21 cellular contexts compared by ENCODE assay signal in the genomic region with DNA sequence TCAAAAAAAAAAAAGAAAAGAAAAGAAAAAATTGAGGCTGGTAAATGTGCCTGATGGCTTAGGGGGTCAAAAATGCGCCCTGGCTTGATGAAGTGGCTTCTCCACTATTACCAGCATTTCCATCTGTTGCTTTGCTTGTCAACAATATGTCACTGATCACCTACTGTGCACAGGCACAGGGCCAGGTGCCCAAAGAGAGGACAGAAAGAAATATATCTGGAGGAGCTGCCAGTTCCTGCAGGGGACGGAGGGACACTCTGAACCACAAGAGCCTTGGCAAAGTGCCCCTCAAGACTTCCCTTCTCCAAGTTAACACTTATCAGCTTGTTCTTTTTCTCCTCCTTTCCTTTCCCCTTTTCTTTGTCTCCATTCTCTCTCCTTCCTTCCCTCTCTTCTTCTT. TPM values are rescaled to one million over a fixed set of nuclear protein-coding genes. Genes with fewer than 3 reads are reported as not detected.
DNase-seq lines count a peak whose midpoint lies in the region; ATAC-seq lines count a peak whose summit lies in the region.
"Had no signal": no experiment of that assay in that cellular context is flagged by ENCODE, and none has a peak within 500 bp of the region (broad histone marks: within the 10 kb centered on the region; RNA-seq: fewer than 3 reads in every experiment).

No MANE protein-coding gene starts in this region.

- DNase-seq in DMS79 treated with DMSO at 0.1 percent for 48 hours (lab: John Stamatoyannopoulos, UW) (peak; percentile 5), DMS79 (lab: John Stamatoyannopoulos, UW) (no peak), NCI-H446 treated with DMSO at 0.1 percent for 48 hours (lab: John Stamatoyannopoulos, UW) (peak; percentile 2), Right ventricle myocardium superior (peak; percentile 86), pons (ENCODE audit: low spot score) (peak; percentile 66), CD1c-positive myeloid dendritic cell (ENCODE audit: extremely low spot score) (no peak), KG1 (lab: John Stamatoyannopoulos, UW) (no peak), mesenteric fat pad (ENCODE audit: low spot score) (no peak)
- DNase-seq: 8988T; activated naive CD8-positive, alpha-beta T cell treated with anti-CD3 and anti-CD28 coated beads, Interleukin-2, amount 10 ng/mL, durations not matched to agents 7 days and 5 days; activated T-cell treated with anti-CD3 and anti-CD28 coated beads, Interleukin-2, amount 50 U/mL, for 4 hours; DMS53; HCEC 1CT; IMR-90; mesendoderm; NCI-H2029; PC-9; SJCRH30; stimulated activated CD4-positive, alpha-beta T cell treated with anti-CD3 and anti-CD28 coated beads, Interleukin-4, amount 100 ng/mL, for 1 hour; T-helper 9 cell; upper lobe of left lung had no signal

- intact Hi-C loops in Right ventricle myocardium superior (cut with DNase I) = no loop called here

- ATAC-seq in Right ventricle myocardium superior (ENCODE audit: poor library complexity) = peak; percentile 72
- ATAC-seq: activated T-cell treated with anti-CD3 and anti-CD28 coated beads, Interleukin-2, amount 50 U/mL, for 4 hours had no signal

RNA-seq across cellular contexts. Expression of a gene that starts 34.7 kb away (rescaled TPM):
- 5.6 TPM for total RNA-seq in Right ventricle myocardium superior
- total RNA-seq in mesenteric fat pad = 1.8 TPM

Comparison
In these comparisons a context has a peak if more than half of its experiments do, and no peak if none do; other contexts are left out.
1. DNase-seq: peak in DMS79 treated with DMSO at 0.1 percent for 48 hours (single experiment), NCI-H446 treated with DMSO at 0.1 percent for 48 hours (single experiment), Right ventricle myocardium superior (single experiment) and pons (single experiment); none in DMS79 (single experiment), CD1c-positive myeloid dendritic cell (single experiment), KG1 (single experiment) and mesenteric fat pad (single experiment).